Comparison of ENCODE assay signal across 18 cellular contexts in genomic region chr1:236396665-236397043, GRCh38. TPM values are rescaled to one million over a fixed set of nuclear protein-coding genes. Genes with fewer than 3 reads are reported as not detected.
DNase-seq lines count a peak whose midpoint lies in the region; TF ChIP-seq lines count a peak whose summit lies in the region.
"Had no signal": no experiment of that assay in that cellular context is flagged by ENCODE, and none has a peak within 500 bp of the region (broad histone marks: within the 10 kb centered on the region; RNA-seq: fewer than 3 reads in every experiment).

No MANE protein-coding gene starts in this region.

- H3K27ac ChIP-seq in breast epithelium (no peak overlapping the region), hepatocyte (no peak overlapping the region), stomach (peak overlapping the region in 4 of 5 donors; percentile 18 to 84 (median 82))
- H3K27ac ChIP-seq: sigmoid colon, uterus had no signal

- no peak overlapping the region for H2AFZ ChIP-seq in hepatocyte

- BruUV-seq in MCF 10A (replicated peaks; lab: Mats Ljungman, UMichigan), result no TSS peak

- H3K4me1 Mint-ChIP-seq in MCF 10A (ENCODE audit: insufficient read depth, unreplicated experiment), result peaks cover 11% of the 10 kb centered on the region
- H3K4me1 Mint-ChIP-seq in activated CD4-positive, alpha-beta memory T cell treated with anti-CD3 and anti-CD28 coated beads, Interleukin-2, amount 10 ng/mL, durations not matched to agents 7 days and 5 days, result peaks cover 39% of the 10 kb centered on the region

- peaks cover 0 to 7% of the 10 kb centered on the region in 2 donors for H3K27me3 ChIP-seq in breast epithelium
- peaks cover 11% of the 10 kb centered on the region for H3K27me3 ChIP-seq in hepatocyte
- H3K27me3 ChIP-seq in stomach, result peaks cover 0 to 28% (median 11%) of the 10 kb centered on the region in 3 donors

- CTCF ChIA-PET in MCF 10A (lab: Yijun Ruan, JAX), result interaction anchor here (0.6 to 1.0 kb wide), 3 partner anchors 9 to 265 kb away, joined by 3 read pairs; no protein-coding TSS in a partner anchor
- CTCF ChIA-PET in activated CD4-positive, alpha-beta memory T cell treated with anti-CD3 and anti-CD28 coated beads, Interleukin-2, amount 10 ng/mL, durations not matched to agents 7 days and 5 days (lab: Charles Lee), result no interaction called here

- no peak for TF ChIP-seq EP300 in stomach (IDR thresholded peaks at IDR 0.05)

- H3K4me2 ChIP-seq in hepatocyte, result peak overlapping the region; percentile 98

- H3K27ac Mint-ChIP-seq in MCF 10A (ENCODE audit: low read depth, unreplicated experiment), result no peak overlapping the region
- peak overlapping the region; percentile 72 for H3K27ac Mint-ChIP-seq in activated CD4-positive, alpha-beta memory T cell treated with anti-CD3 and anti-CD28 coated beads, Interleukin-2, amount 10 ng/mL, durations not matched to agents 7 days and 5 days
- H3K27ac Mint-ChIP-seq: memory B cell had no signal

- H3K4me3 ChIP-seq in breast epithelium, result peak overlapping the region in 1 of 3 donors; percentile 81
- H3K4me3 ChIP-seq in hepatocyte, result no peak overlapping the region
- H3K4me3 ChIP-seq in stomach, result peak overlapping the region in 3 of 4 donors; percentile 80 to 92 (median 81)

- no peaks in the 10 kb centered on the region for H3K9me3 ChIP-seq in breast epithelium
- H3K9me3 ChIP-seq in hepatocyte (ENCODE audit: low read depth), result no peaks in the 10 kb centered on the region
- H3K9me3 ChIP-seq in stomach, result no peaks in the 10 kb centered on the region
- H3K9me3 ChIP-seq: MG63, sigmoid colon, uterus had no signal

- no peak for DNase-seq in MCF 10A (ENCODE audit: unreplicated experiment)
- no peak for DNase-seq in breast epithelium (ENCODE audit: low spot score in 2 of 2)
- no peak for DNase-seq in activated CD4-positive, alpha-beta memory T cell treated with anti-CD3 and anti-CD28 coated beads, Interleukin-2, amount 10 ng/mL, durations not matched to agents 7 days and 5 days
- no peak for DNase-seq in hepatocyte (ENCODE audit: low spot score)
- DNase-seq in stomach, result no peak
- no peak for DNase-seq in RKO (ENCODE audit: low spot score)
- DNase-seq in COR-L47 (lab: John Stamatoyannopoulos, UW), result no peak
- no peak for DNase-seq in putamen (ENCODE audit: low spot score)
- DNase-seq: activated gamma-delta T cell; DMS53; effector memory CD4-positive, alpha-beta T cell; MG63; NCI-H2081; nucleus accumbens; sigmoid colon; stimulated activated CD4-positive, alpha-beta T cell treated with anti-CD3 and anti-CD28 coated beads, Interleukin-4, amount 100 ng/mL, for 1 hour; uterus had no signal

- 83% methylated on average over 2 of the region's 2 CpGs for WGBS in hepatocyte (ENCODE audit: low lambda C conversion rate, missing lambda C conversion rate)
- WGBS in stomach, 5 donors, result 24 to 69% (median 59%) methylated on average over 2 of the region's 2 CpGs

- no peaks in the 10 kb centered on the region for H3K27me3 Mint-ChIP-seq in MCF 10A (ENCODE audit: insufficient read depth, unreplicated experiment)
- peaks cover 6% of the 10 kb centered on the region for H3K27me3 Mint-ChIP-seq in activated CD4-positive, alpha-beta memory T cell treated with anti-CD3 and anti-CD28 coated beads, Interleukin-2, amount 10 ng/mL, durations not matched to agents 7 days and 5 days

- intact Hi-C loops in MCF 10A (cut with micrococcal nuclease) (no loop called here), breast epithelium (cut with DNase I; ENCODE audit: low total_unique reads) (no loop called here), stomach (cut with DNase I; ENCODE audit: low total_unique reads) (no loop called here)

- H3K36me3 ChIP-seq in breast epithelium (no peaks in the 10 kb centered on the region), hepatocyte (replicated peaks; ENCODE audit: insufficient read depth, low read depth) (no peaks in the 10 kb centered on the region), stomach (no peaks in the 10 kb centered on the region)
- H3K36me3 ChIP-seq: MG63, sigmoid colon, uterus had no signal

- peaks cover 5% of the 10 kb centered on the region for H3K79me2 ChIP-seq in hepatocyte

- TF ChIP-seq CTCF in MCF 10A (IDR thresholded peaks at IDR 0.05; ENCODE audit: unreplicated experiment), result no peak
- no peak for TF ChIP-seq CTCF in breast epithelium (IDR thresholded peaks at IDR 0.05)
- TF ChIP-seq CTCF in hepatocyte (IDR thresholded peaks at IDR 0.05; ENCODE audit: poor library complexity), result no peak
- no peak for TF ChIP-seq CTCF in stomach (IDR thresholded peaks at IDR 0.05)

- no peaks in the 10 kb centered on the region for H4K20me1 ChIP-seq in hepatocyte (ENCODE audit: insufficient read depth, poor library complexity, severe bottlenecking)

- H3K9me3 Mint-ChIP-seq in MCF 10A (ENCODE audit: unreplicated experiment), result no peaks in the 10 kb centered on the region
- H3K9me3 Mint-ChIP-seq in activated CD4-positive, alpha-beta memory T cell treated with anti-CD3 and anti-CD28 coated beads, Interleukin-2, amount 10 ng/mL, durations not matched to agents 7 days and 5 days, result no peaks in the 10 kb centered on the region
- H3K9me3 Mint-ChIP-seq: memory B cell had no signal

- no peaks in the 10 kb centered on the region for H3K36me3 Mint-ChIP-seq in MCF 10A (ENCODE audit: insufficient read depth, unreplicated experiment)
- peaks cover 4% of the 10 kb centered on the region for H3K36me3 Mint-ChIP-seq in activated CD4-positive, alpha-beta memory T cell treated with anti-CD3 and anti-CD28 coated beads, Interleukin-2, amount 10 ng/mL, durations not matched to agents 7 days and 5 days (ENCODE audit: low read depth)

- H3K9me2 ChIP-seq in hepatocyte (replicated peaks; ENCODE audit: insufficient read depth), result no peaks in the 10 kb centered on the region

- POLR2A ChIA-PET in MCF 10A (lab: Yijun Ruan, JAX), result interaction anchor here (0.6 to 0.7 kb wide), 2 partner anchors 90 to 1199 kb away, joined by 3 read pairs; no protein-coding TSS in a partner anchor
- POLR2A ChIA-PET in activated CD4-positive, alpha-beta memory T cell treated with anti-CD3 and anti-CD28 coated beads, Interleukin-2, amount 10 ng/mL, durations not matched to agents 7 days and 5 days (lab: Charles Lee), result no interaction called here

- H3K4me1 ChIP-seq in breast epithelium (no peaks in the 10 kb centered on the region), hepatocyte (ENCODE audit: insufficient read depth) (peaks cover 4% of the 10 kb centered on the region), stomach (peaks cover 15 to 56% (median 30%) of the 10 kb centered on the region in 4 donors)

- TF ChIP-seq POLR2A in breast epithelium (IDR thresholded peaks at IDR 0.05), result no peak
- no peak for TF ChIP-seq POLR2A in stomach (IDR thresholded peaks at IDR 0.05)

- H3K4me3 Mint-ChIP-seq in MCF 10A (ENCODE audit: unreplicated experiment), result peak overlapping the region; percentile 68
- peak overlapping the region; percentile 84 for H3K4me3 Mint-ChIP-seq in activated CD4-positive, alpha-beta memory T cell treated with anti-CD3 and anti-CD28 coated beads, Interleukin-2, amount 10 ng/mL, durations not matched to agents 7 days and 5 days

RNA-seq across cellular contexts. Expression of gene EDARADD, which starts 2.6 kb away (rescaled TPM):
- total RNA-seq in MCF 10A (2022), result 0.65 and 1.1 TPM in 2 replicates
- total RNA-seq in breast epithelium, result 10 to 100 TPM in 2 of 3 donors, under 1 TPM in 1; 0.32 to 27.1 (median 20.3) TPM
- total RNA-seq in activated CD4-positive, alpha-beta memory T cell treated with anti-CD3 and anti-CD28 coated beads, Interleukin-2, amount 10 ng/mL, durations not matched to agents 7 days and 5 days, result 1 to 10 TPM; 5.4 to 6.2 TPM
- 2.4 and 4.5 TPM in 2 replicates for total RNA-seq in hepatocyte
- 1.3 and 1.7 TPM in 2 replicates for polyA plus RNA-seq in hepatocyte
- 10 to 100 TPM in 3 of 5 donors, 1 to 10 TPM in 1, not detected in 1; 5.1 to 13.8 (median 11.8) TPM for total RNA-seq in stomach
- 1 to 10 TPM; 3.7 to 6.6 (median 4.7) TPM for polyA plus RNA-seq in stomach

Comparison
In these comparisons a context has a peak if more than half of its experiments do, and no peak if none do; other contexts are left out.
1. H3K27ac ChIP-seq: peak in stomach (4 of 5); none in breast epithelium (0 of 2) and hepatocyte (single experiment).